Comparison of ENCODE assay signal across 12 cellular contexts in genomic region chr3:111764645-111765091, GRCh38.
DNase-seq lines count a peak whose midpoint lies in the region; ATAC-seq, FAIRE-seq and TF ChIP-seq lines count a peak whose summit lies in the region.
"Had no signal": no experiment of that assay in that cellular context is flagged by ENCODE, and none has a peak within 500 bp of the region (broad histone marks: within the 10 kb centered on the region; RNA-seq: fewer than 3 reads in every experiment).

No MANE protein-coding gene starts in this region.

- peaks cover 34% of the 10 kb centered on the region for H3K36me3 ChIP-seq in RWPE2 (ENCODE audit: low read depth)
- H3K36me3 ChIP-seq in small intestine (ENCODE audit: control insufficient read depth in 2 of 2, insufficient read depth in 2 of 2, low read length in 2 of 2): no peaks in the 10 kb centered on the region
- no peaks in the 10 kb centered on the region for H3K36me3 ChIP-seq in ovary

- TF ChIP-seq POLR2A in ovary (IDR thresholded peaks at IDR 0.05): no peak

- ATAC-seq in GM18511 (IDR thresholded peaks at IDR 0.05; ENCODE audit: unreplicated experiment) (peak; percentile 36), RWPE2 (ENCODE audit: low read depth) (no peak)

- DNase-seq in RWPE2 (ENCODE audit: low spot score) (no peak), foreskin fibroblast (peak; percentile 76 to 80), small intestine (peak; percentile 72), amygdala (lab: John Stamatoyannopoulos, UW) (no peak), NCI-H446 treated with DMSO at 0.1 percent for 48 hours (lab: John Stamatoyannopoulos, UW) (no peak), ovary (no peak), NCI-H524 treated with DMSO at 0.1 percent for 48 hours (lab: John Stamatoyannopoulos, UW) (no peak)
- DNase-seq: activated naive CD8-positive, alpha-beta T cell treated with anti-CD3 and anti-CD28 coated beads, Interleukin-2, amount 10 ng/mL, durations not matched to agents 7 days and 5 days; DMS79; KBM-7 had no signal

- H3K9me3 ChIP-seq in RWPE2 (ENCODE audit: severe bottlenecking): no peaks in the 10 kb centered on the region
- no peaks in the 10 kb centered on the region for H3K9me3 ChIP-seq in small intestine (ENCODE audit: control insufficient read depth, low read depth)
- H3K9me3 ChIP-seq in ovary: no peaks in the 10 kb centered on the region

- TF ChIP-seq EP300 in ovary (IDR thresholded peaks at IDR 0.05): no peak

- H3K27ac ChIP-seq in RWPE2 (ENCODE audit: poor library complexity, severe bottlenecking) (peak overlapping the region; percentile 92), small intestine (ENCODE audit: low read depth in 1 of 2, low read length in 1 of 2) (peak overlapping the region in 1 of 2 donors; percentile 56), ovary (no peak overlapping the region)
- H3K27ac ChIP-seq: parathyroid adenoma had no signal

- peak; percentile 15 for TF ChIP-seq CTCF in RWPE2 (IDR thresholded peaks at IDR 0.05; ENCODE audit: poor library complexity, severe bottlenecking)
- TF ChIP-seq CTCF in foreskin fibroblast (IDR thresholded peaks at IDR 0.05; ENCODE audit: low read depth, low read length): no peak
- no peak for TF ChIP-seq CTCF in ovary (IDR thresholded peaks at IDR 0.05)

- intact Hi-C loops in ovary (cut with DNase I): no loop called here

- H3K4me1 ChIP-seq in RWPE2 (ENCODE audit: insufficient read depth, poor library complexity, severe bottlenecking) (peaks cover 76% of the 10 kb centered on the region), small intestine (ENCODE audit: control insufficient read depth in 2 of 2, insufficient read depth in 1 of 2, low read depth in 1 of 2, low read length in 1 of 2) (peaks cover 2 to 7% of the 10 kb centered on the region in 2 donors), ovary (ENCODE audit: insufficient read depth) (peaks cover 1% of the 10 kb centered on the region)

- WGBS in small intestine, 3 donors: 84 to 91% (median 85%) methylated on average over 3 of the region's 3 CpGs
- 90 to 97% (median 91%) methylated on average over 3 of the region's 3 CpGs for WGBS in ovary, 3 donors

- no peak overlapping the region for H3K4me3 ChIP-seq in RWPE2 (ENCODE audit: severe bottlenecking)
- H3K4me3 ChIP-seq in foreskin fibroblast (ENCODE audit: low read depth in 1 of 2, low read length in 2 of 2): no peak overlapping the region
- H3K4me3 ChIP-seq in small intestine (ENCODE audit: low read depth in 1 of 2, low read length in 2 of 2): no peak overlapping the region
- no peak overlapping the region for H3K4me3 ChIP-seq in ovary

- no peak for FAIRE-seq in small intestine (lab: Jason Lieb, UNC)

- no peaks in the 10 kb centered on the region for H3K27me3 ChIP-seq in RWPE2 (ENCODE audit: insufficient read depth, poor library complexity, severe bottlenecking)
- no peaks in the 10 kb centered on the region for H3K27me3 ChIP-seq in small intestine (ENCODE audit: control insufficient read depth in 2 of 2, insufficient read depth in 2 of 2, low read length in 2 of 2)
- H3K27me3 ChIP-seq in ovary: no peaks in the 10 kb centered on the region

Comparison
In these comparisons a context has a peak if more than half of its experiments do, and no peak if none do; other contexts are left out.
1. DNase-seq: peak in foreskin fibroblast (2 of 2) and small intestine (single experiment); none in RWPE2 (single experiment), amygdala (0 of 56), NCI-H446 treated with DMSO at 0.1 percent for 48 hours (single experiment), ovary (0 of 5) and NCI-H524 treated with DMSO at 0.1 percent for 48 hours (single experiment).